In the genomic region with DNA sequence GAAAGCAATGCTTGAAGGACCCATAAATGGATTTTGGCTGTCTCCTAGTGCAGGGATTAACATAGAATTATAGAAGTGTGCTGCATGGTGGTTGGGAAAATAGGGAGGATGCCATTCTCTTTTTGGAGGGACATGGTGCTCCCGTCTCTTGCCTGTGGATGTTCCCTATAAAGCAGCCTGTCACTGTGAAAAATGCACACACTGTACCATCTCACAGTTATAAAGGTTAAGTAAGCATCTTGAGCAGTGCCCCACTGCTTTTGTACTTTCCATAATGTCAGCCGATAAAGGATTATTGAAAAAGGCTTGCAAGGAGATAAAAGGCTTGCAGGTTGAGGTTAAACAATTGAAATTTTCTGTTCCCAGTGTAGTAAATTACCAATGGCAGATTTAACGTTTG, we compare ENCODE assay signal across 17 cellular contexts.
A peak's percentile ranks its signal among the peaks of the same experiment; 100 is the strongest.
DNase-seq lines count a peak whose midpoint lies in the region; ATAC-seq, FAIRE-seq and TF ChIP-seq lines count a peak whose summit lies in the region.
"Had no signal": no experiment of that assay in that cellular context is flagged by ENCODE, and none has a peak within 500 bp of the region (broad histone marks: within the 10 kb centered on the region; RNA-seq: fewer than 3 reads in every experiment).

No MANE protein-coding gene starts in this region.

- H3K9me3 ChIP-seq in HepG2 (ENCODE audit: low read length): no peaks in the 10 kb centered on the region
- no peaks in the 10 kb centered on the region for H3K9me3 ChIP-seq in BE2C
- no peaks in the 10 kb centered on the region for H3K9me3 ChIP-seq in naive thymus-derived CD4-positive, alpha-beta T cell (ENCODE audit: control insufficient read depth in 2 of 3, low read length in 3 of 3)

- H3K9me3 Mint-ChIP-seq in progenitor cell of endocrine pancreas (ENCODE audit: low read depth): no peaks in the 10 kb centered on the region
- peaks cover 0 to 4% (median 0%) of the 10 kb centered on the region in 11 donors for H3K9me3 Mint-ChIP-seq in naive thymus-derived CD4-positive, alpha-beta T cell
- H3K9me3 Mint-ChIP-seq: CD4-positive, alpha-beta T cell had no signal

- no peaks in the 10 kb centered on the region for H3K27me3 Mint-ChIP-seq in progenitor cell of endocrine pancreas
- peaks cover 0 to 7% (median 3%) of the 10 kb centered on the region in 5 donors for H3K27me3 Mint-ChIP-seq in naive thymus-derived CD4-positive, alpha-beta T cell

- H3K79me2 ChIP-seq in HepG2 (ENCODE audit: insufficient read depth, low read length): no peaks in the 10 kb centered on the region

- POLR2A ChIA-PET in HepG2 (lab: Yijun Ruan, JAX): no interaction called here
- POLR2A ChIA-PET in naive thymus-derived CD4-positive, alpha-beta T cell (lab: Charles Lee): no interaction called here

- no peak for ATAC-seq in HepG2
- ATAC-seq in naive thymus-derived CD4-positive, alpha-beta T cell: no peak

- H3K36me3 Mint-ChIP-seq in progenitor cell of endocrine pancreas (ENCODE audit: insufficient read depth): no peaks in the 10 kb centered on the region
- no peaks in the 10 kb centered on the region for H3K36me3 Mint-ChIP-seq in naive thymus-derived CD4-positive, alpha-beta T cell

- no peak overlapping the region for H3K9ac ChIP-seq in HepG2 (ENCODE audit: insufficient read depth, low read depth, low read length)

- peaks cover 53% of the 10 kb centered on the region for H3K4me1 Mint-ChIP-seq in progenitor cell of endocrine pancreas (ENCODE audit: low read depth)
- H3K4me1 Mint-ChIP-seq in naive thymus-derived CD4-positive, alpha-beta T cell: no peaks in the 10 kb centered on the region

- TF ChIP-seq CTCF in VCaP (conservative IDR thresholded peaks at IDR 0.05) (no peak), progenitor cell of endocrine pancreas (IDR thresholded peaks at IDR 0.05; ENCODE audit: unreplicated experiment) (no peak), HepG2 (CRISPR knock-in tag; IDR thresholded peaks at IDR 0.05) (no peak), BE2C (IDR thresholded peaks at IDR 0.05; ENCODE audit: low read depth, low read length) (no peak)

- H3K4me3 ChIP-seq in HepG2 (replicated peaks in 1 of 3; ENCODE audit: insufficient read depth in 1 of 3, low read depth in 2 of 3, low read length in 3 of 3) (no peak overlapping the region), BE2C (ENCODE audit: low read depth, low read length) (no peak overlapping the region)
- H3K4me3 ChIP-seq in naive thymus-derived CD4-positive, alpha-beta T cell (ENCODE audit: low read length): no peak overlapping the region

- H3K27ac ChIP-seq in VCaP (peak overlapping the region; percentile 47), HepG2 (ENCODE audit: extremely low read length, insufficient read depth, low read length) (no peak overlapping the region)
- H3K27ac ChIP-seq in naive thymus-derived CD4-positive, alpha-beta T cell (ENCODE audit: low read depth, low read length): no peak overlapping the region
- H3K27ac ChIP-seq: HL-60 had no signal

- in situ Hi-C loops in HepG2 (cut with HindIII; ENCODE audit: extremely low pct_ligation_motif_present, low pct_unique_long_range_greater_than_20kb): no loop called here

- no peaks in the 10 kb centered on the region for H3K36me3 ChIP-seq in HepG2 (replicated peaks in 1 of 2; ENCODE audit: control insufficient read depth in 1 of 2, insufficient read depth in 2 of 2, low read length in 2 of 2)
- no peaks in the 10 kb centered on the region for H3K36me3 ChIP-seq in BE2C
- H3K36me3 ChIP-seq in naive thymus-derived CD4-positive, alpha-beta T cell (ENCODE audit: control insufficient read depth in 2 of 3, insufficient read depth in 3 of 3, low read length in 3 of 3): no peaks in the 10 kb centered on the region

- H2AFZ ChIP-seq in HepG2 (ENCODE audit: low read length): no peak overlapping the region

- CTCF ChIA-PET in HepG2 (lab: Yijun Ruan, JAX; ENCODE audit: low intra/inter-chr PET ratio, low total read pairs): no interaction called here
- CTCF ChIA-PET in naive thymus-derived CD4-positive, alpha-beta T cell (lab: Charles Lee): no interaction called here

- peak overlapping the region; percentile 43 for H3K27ac Mint-ChIP-seq in progenitor cell of endocrine pancreas
- no peak overlapping the region for H3K27ac Mint-ChIP-seq in naive thymus-derived CD4-positive, alpha-beta T cell
- H3K27ac Mint-ChIP-seq: CD4-positive, alpha-beta T cell had no signal

- no TSS peak for BruUV-seq in HepG2 (replicated peaks; lab: Mats Ljungman, UMichigan)

- no peak overlapping the region for H3K4me3 Mint-ChIP-seq in progenitor cell of endocrine pancreas (ENCODE audit: low read depth)
- no peak overlapping the region for H3K4me3 Mint-ChIP-seq in naive thymus-derived CD4-positive, alpha-beta T cell
- H3K4me3 Mint-ChIP-seq: CD4-positive, alpha-beta T cell had no signal

- WGBS in HepG2 (ENCODE audit: low lambda C conversion rate): 16% methylated on average over 3 of the region's 3 CpGs

- peak; percentile 49 for DNase-seq in NCI-H748 (lab: John Stamatoyannopoulos, UW; ENCODE audit: unreplicated experiment)
- DNase-seq in NCI-H748 treated with DMSO at 0.1 percent for 48 hours (lab: John Stamatoyannopoulos, UW): no peak
- no peak for DNase-seq in progenitor cell of endocrine pancreas (ENCODE audit: low spot score, unreplicated experiment)
- no peak for DNase-seq in HepG2 (ENCODE audit: low spot score)
- DNase-seq in BE2C: no peak
- no peak for DNase-seq in naive thymus-derived CD4-positive, alpha-beta T cell
- DNase-seq: ACHN; C1 segment of cervical spinal cord; CD4-positive, alpha-beta T cell; DMS79 treated with DMSO at 0.1 percent for 48 hours; EL; GOT3; HCEC 1CT had no signal

- H3K27me3 ChIP-seq in HepG2 (ENCODE audit: control insufficient read depth in 1 of 2, insufficient read depth in 2 of 2, low read length in 2 of 2) (no peaks in the 10 kb centered on the region), BE2C (no peaks in the 10 kb centered on the region)
- no peaks in the 10 kb centered on the region for H3K27me3 ChIP-seq in naive thymus-derived CD4-positive, alpha-beta T cell (ENCODE audit: control insufficient read depth in 2 of 2, insufficient read depth in 2 of 2, low read length in 2 of 2)

- TF ChIP-seq RAD21 in HepG2 (CRISPR knock-in tag; IDR thresholded peaks at IDR 0.05): no peak

- no peaks in the 10 kb centered on the region for H4K20me1 ChIP-seq in HepG2 (ENCODE audit: insufficient read depth, low read length)

- H3K4me1 ChIP-seq in HepG2 (ENCODE audit: insufficient read depth, low read length) (no peaks in the 10 kb centered on the region), BE2C (peaks cover 44% of the 10 kb centered on the region)
- H3K4me1 ChIP-seq in naive thymus-derived CD4-positive, alpha-beta T cell (ENCODE audit: control insufficient read depth in 2 of 2, insufficient read depth in 2 of 2, low read length in 2 of 2): no peaks in the 10 kb centered on the region

- intact Hi-C loops in HepG2 (cut with micrococcal nuclease; ENCODE audit: unreplicated experiment): no loop called here
- intact Hi-C loops in naive thymus-derived CD4-positive, alpha-beta T cell (cut with micrococcal nuclease): no loop called here

- no peak overlapping the region for H3K4me2 ChIP-seq in HepG2 (ENCODE audit: low read depth, low read length)

- FAIRE-seq in HepG2 (lab: Jason Lieb, UNC): no peak
- FAIRE-seq: G401.6, GM19239 had no signal

- TF ChIP-seq POLR2A in HepG2 (IDR thresholded peaks at IDR 0.05; ENCODE audit: insufficient read depth in 1 of 2, low read depth in 2 of 2, low read length in 2 of 2): no peak

- TF ChIP-seq EP300 in HepG2 (IDR thresholded peaks at IDR 0.05; ENCODE audit: low read depth in 2 of 2, low read length in 2 of 2) (no peak), HepG2 (CRISPR knock-in tag; IDR thresholded peaks at IDR 0.05; ENCODE audit: borderline replicate concordance) (no peak)

TF ChIP-seq in HepG2, 621 proteins besides CTCF, POLR2A, EP300 and RAD21 (continues in another document):
- TF ChIP-seq ETV6 (CRISPR knock-in tag; conservative IDR thresholded peaks at IDR 0.05) (no peak), NR3C1 (CRISPR knock-in tag; IDR thresholded peaks at IDR 0.05) (no peak), NFE2L1 (CRISPR knock-in tag; IDR thresholded peaks at IDR 0.05; ENCODE audit: borderline replicate concordance) (no peak), ARHGAP35 (CRISPR knock-in tag; IDR thresholded peaks at IDR 0.05; ENCODE audit: borderline replicate concordance) (no peak)
